ENCODE assay signal across 1 cellular context in the genomic region with DNA sequence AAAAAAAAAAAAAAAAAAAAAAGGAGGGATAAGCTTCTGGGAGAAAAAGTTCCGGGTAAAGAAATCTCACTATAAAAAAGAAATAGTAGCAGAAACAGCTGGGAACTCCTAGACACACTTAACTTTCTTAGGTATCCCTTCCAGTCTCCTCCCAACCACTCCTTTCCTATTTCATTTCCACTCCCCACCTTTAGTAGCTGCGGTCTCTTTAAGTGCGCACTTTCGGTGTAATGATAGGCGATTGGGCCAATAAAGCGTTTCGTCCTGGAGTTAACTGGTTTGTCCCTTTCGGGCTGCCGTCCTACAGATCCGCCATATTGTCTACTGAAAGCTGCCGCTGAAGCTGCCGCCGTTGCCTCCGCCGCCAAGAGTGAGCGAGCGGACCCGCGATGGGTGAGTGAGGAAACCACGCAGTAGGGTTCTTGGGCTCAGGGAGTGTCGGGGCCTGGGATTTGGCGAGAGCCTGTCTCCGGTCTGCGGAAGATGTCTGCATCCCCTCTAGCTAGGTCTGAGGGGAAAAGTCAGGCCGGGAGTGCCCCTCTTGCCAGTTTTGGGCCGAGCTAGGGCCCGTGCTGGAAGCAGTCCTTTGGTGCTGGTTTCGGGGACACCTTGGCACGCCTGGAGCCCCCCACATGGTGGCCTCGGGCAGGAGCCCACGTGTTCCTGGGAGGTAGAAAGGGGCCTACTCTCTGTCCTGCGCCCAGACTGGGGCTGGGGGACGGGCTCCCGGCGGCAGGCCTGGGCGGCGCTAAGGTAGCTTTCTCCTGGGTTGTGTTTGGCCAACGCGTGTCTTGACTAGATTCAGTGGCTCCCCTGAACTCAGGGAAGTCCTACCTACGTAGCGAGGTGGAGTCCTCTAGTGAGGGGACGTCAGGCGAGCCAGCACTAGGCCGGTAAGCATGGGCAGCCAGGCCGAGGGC.
A peak's percentile ranks its signal among the peaks of the same experiment; 100 is the strongest.
TF ChIP-seq lines count a peak whose summit lies in the region.

A gene (plus strand): TSS at position 315 of the 920 bp plus-strand sequence. CDS start 75 bp downstream, at position 390.

TF ChIP-seq in H1, 55 proteins besides CTCF, POLR2A, EP300 and RAD21:
- TF ChIP-seq YY1 (IDR thresholded peaks at IDR 0.05; ENCODE audit: low read depth, low read length): peak; percentile 97
- TF ChIP-seq SP1 (IDR thresholded peaks at IDR 0.05; ENCODE audit: low read depth, low read length): 0 out of 2 replicates have a peak, but pooled peaks have one; percentile 21
- TF ChIP-seq, protein P1, sequence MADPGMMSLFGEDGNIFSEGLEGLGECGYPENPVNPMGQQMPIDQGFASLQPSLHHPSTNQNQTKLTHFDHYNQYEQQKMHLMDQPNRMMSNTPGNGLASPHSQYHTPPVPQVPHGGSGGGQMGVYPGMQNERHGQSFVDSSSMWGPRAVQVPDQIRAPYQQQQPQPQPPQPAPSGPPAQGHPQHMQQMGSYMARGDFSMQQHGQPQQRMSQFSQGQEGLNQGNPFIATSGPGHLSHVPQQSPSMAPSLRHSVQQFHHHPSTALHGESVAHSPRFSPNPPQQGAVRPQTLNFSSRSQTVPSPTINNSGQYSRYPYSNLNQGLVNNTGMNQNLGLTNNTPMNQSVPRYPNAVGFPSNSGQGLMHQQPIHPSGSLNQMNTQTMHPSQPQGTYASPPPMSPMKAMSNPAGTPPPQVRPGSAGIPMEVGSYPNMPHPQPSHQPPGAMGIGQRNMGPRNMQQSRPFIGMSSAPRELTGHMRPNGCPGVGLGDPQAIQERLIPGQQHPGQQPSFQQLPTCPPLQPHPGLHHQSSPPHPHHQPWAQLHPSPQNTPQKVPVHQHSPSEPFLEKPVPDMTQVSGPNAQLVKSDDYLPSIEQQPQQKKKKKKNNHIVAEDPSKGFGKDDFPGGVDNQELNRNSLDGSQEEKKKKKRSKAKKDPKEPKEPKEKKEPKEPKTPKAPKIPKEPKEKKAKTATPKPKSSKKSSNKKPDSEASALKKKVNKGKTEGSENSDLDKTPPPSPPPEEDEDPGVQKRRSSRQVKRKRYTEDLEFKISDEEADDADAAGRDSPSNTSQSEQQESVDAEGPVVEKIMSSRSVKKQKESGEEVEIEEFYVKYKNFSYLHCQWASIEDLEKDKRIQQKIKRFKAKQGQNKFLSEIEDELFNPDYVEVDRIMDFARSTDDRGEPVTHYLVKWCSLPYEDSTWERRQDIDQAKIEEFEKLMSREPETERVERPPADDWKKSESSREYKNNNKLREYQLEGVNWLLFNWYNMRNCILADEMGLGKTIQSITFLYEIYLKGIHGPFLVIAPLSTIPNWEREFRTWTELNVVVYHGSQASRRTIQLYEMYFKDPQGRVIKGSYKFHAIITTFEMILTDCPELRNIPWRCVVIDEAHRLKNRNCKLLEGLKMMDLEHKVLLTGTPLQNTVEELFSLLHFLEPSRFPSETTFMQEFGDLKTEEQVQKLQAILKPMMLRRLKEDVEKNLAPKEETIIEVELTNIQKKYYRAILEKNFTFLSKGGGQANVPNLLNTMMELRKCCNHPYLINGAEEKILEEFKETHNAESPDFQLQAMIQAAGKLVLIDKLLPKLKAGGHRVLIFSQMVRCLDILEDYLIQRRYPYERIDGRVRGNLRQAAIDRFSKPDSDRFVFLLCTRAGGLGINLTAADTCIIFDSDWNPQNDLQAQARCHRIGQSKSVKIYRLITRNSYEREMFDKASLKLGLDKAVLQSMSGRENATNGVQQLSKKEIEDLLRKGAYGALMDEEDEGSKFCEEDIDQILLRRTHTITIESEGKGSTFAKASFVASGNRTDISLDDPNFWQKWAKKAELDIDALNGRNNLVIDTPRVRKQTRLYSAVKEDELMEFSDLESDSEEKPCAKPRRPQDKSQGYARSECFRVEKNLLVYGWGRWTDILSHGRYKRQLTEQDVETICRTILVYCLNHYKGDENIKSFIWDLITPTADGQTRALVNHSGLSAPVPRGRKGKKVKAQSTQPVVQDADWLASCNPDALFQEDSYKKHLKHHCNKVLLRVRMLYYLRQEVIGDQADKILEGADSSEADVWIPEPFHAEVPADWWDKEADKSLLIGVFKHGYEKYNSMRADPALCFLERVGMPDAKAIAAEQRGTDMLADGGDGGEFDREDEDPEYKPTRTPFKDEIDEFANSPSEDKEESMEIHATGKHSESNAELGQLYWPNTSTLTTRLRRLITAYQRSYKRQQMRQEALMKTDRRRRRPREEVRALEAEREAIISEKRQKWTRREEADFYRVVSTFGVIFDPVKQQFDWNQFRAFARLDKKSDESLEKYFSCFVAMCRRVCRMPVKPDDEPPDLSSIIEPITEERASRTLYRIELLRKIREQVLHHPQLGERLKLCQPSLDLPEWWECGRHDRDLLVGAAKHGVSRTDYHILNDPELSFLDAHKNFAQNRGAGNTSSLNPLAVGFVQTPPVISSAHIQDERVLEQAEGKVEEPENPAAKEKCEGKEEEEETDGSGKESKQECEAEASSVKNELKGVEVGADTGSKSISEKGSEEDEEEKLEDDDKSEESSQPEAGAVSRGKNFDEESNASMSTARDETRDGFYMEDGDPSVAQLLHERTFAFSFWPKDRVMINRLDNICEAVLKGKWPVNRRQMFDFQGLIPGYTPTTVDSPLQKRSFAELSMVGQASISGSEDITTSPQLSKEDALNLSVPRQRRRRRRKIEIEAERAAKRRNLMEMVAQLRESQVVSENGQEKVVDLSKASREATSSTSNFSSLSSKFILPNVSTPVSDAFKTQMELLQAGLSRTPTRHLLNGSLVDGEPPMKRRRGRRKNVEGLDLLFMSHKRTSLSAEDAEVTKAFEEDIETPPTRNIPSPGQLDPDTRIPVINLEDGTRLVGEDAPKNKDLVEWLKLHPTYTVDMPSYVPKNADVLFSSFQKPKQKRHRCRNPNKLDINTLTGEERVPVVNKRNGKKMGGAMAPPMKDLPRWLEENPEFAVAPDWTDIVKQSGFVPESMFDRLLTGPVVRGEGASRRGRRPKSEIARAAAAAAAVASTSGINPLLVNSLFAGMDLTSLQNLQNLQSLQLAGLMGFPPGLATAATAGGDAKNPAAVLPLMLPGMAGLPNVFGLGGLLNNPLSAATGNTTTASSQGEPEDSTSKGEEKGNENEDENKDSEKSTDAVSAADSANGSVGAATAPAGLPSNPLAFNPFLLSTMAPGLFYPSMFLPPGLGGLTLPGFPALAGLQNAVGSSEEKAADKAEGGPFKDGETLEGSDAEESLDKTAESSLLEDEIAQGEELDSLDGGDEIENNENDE (IDR thresholded peaks at IDR 0.05; ENCODE audit: insufficient replicate concordance, low read length): no peak
- peak; percentile 87 for TF ChIP-seq ASH2L (IDR thresholded peaks at IDR 0.05; ENCODE audit: low read length)
- TF ChIP-seq RFX5 (IDR thresholded peaks at IDR 0.05; ENCODE audit: borderline replicate concordance, low read depth, low read length): no peak
- no peak for TF ChIP-seq RNF2 (IDR thresholded peaks at IDR 0.05; ENCODE audit: borderline replicate concordance, low read depth, low read length, missing control alignments, poor library complexity, severe bottlenecking)
- TF ChIP-seq EGR1 (IDR thresholded peaks at IDR 0.05; ENCODE audit: borderline replicate concordance, low read depth, low read length): peak; percentile 48; the same call in 1 of the 2 replicates
- TF ChIP-seq, protein P2, sequence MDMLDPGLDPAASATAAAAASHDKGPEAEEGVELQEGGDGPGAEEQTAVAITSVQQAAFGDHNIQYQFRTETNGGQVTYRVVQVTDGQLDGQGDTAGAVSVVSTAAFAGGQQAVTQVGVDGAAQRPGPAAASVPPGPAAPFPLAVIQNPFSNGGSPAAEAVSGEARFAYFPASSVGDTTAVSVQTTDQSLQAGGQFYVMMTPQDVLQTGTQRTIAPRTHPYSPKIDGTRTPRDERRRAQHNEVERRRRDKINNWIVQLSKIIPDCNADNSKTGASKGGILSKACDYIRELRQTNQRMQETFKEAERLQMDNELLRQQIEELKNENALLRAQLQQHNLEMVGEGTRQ (IDR thresholded peaks at IDR 0.05; ENCODE audit: low read length): no peak
- TF ChIP-seq FOSL1 (IDR thresholded peaks at IDR 0.05; ENCODE audit: insufficient read depth, low read depth, low read length): no peak
- no peak for TF ChIP-seq EZH2 (IDR thresholded peaks at IDR 0.05; ENCODE audit: low read depth, low read length, severe bottlenecking)
- TF ChIP-seq POLR2AphosphoS5 (IDR thresholded peaks at IDR 0.05; ENCODE audit: low read depth, low read length): peak; percentile 72
- peak; percentile 45 for TF ChIP-seq SAP30 (IDR thresholded peaks at IDR 0.05; ENCODE audit: insufficient read depth, insufficient replicate concordance, low read length)
- TF ChIP-seq ZNF274 (IDR thresholded peaks at IDR 0.05; ENCODE audit: borderline replicate concordance, extremely low read depth, low read length): no peak
- peak; percentile 72 for TF ChIP-seq TAF1 (IDR thresholded peaks at IDR 0.05; ENCODE audit: low read depth, low read length)
- TF ChIP-seq SIN3A (conservative IDR thresholded peaks at IDR 0.05 in 1 of 2, IDR thresholded peaks at IDR 0.05 in 1 of 2; ENCODE audit: low read depth in 1 of 2, low read length in 2 of 2): peak in 1 of 2 experiments; percentile 16; a peak in 1 of 4 replicates
- TF ChIP-seq, protein P3, sequence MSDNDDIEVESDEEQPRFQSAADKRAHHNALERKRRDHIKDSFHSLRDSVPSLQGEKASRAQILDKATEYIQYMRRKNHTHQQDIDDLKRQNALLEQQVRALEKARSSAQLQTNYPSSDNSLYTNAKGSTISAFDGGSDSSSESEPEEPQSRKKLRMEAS (IDR thresholded peaks at IDR 0.05): peak; percentile 57; the same call in 1 of the 2 replicates
- TF ChIP-seq PHF8 (conservative IDR thresholded peaks at IDR 0.05; ENCODE audit: low read depth, low read length): peak; percentile 81
- peak; percentile 17 for TF ChIP-seq KDM4A (IDR thresholded peaks at IDR 0.05; ENCODE audit: low read depth, low read length, severe bottlenecking)
- no peak for TF ChIP-seq CTBP2 (IDR thresholded peaks at IDR 0.05; ENCODE audit: borderline replicate concordance, insufficient read depth, insufficient read length, low read length)
- TF ChIP-seq RBBP5 (IDR thresholded peaks at IDR 0.05; ENCODE audit: borderline replicate concordance, low read depth, low read length): peak; percentile 95
- TF ChIP-seq TAF7 (optimal IDR thresholded peaks at IDR 0.05; ENCODE audit: borderline replicate concordance, low read depth, low read length): peak; percentile 73
- TF ChIP-seq NRF1 (IDR thresholded peaks at IDR 0.05; ENCODE audit: low read depth, low read length): no peak
- no peak for TF ChIP-seq JUND (IDR thresholded peaks at IDR 0.05; ENCODE audit: low read length)
- TF ChIP-seq KDM5A (IDR thresholded peaks at IDR 0.05; ENCODE audit: low read length): peak; percentile 41; the same call in 1 of the 2 replicates
- peak in 1 of 2 experiments; percentile 82; a peak in 1 of 4 replicates for TF ChIP-seq HDAC2 (IDR thresholded peaks at IDR 0.05; ENCODE audit: borderline replicate concordance in 1 of 2, low read depth in 2 of 2, low read length in 2 of 2)
- TF ChIP-seq, protein P4, sequence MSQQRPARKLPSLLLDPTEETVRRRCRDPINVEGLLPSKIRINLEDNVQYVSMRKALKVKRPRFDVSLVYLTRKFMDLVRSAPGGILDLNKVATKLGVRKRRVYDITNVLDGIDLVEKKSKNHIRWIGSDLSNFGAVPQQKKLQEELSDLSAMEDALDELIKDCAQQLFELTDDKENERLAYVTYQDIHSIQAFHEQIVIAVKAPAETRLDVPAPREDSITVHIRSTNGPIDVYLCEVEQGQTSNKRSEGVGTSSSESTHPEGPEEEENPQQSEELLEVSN (IDR thresholded peaks at IDR 0.05): 0 out of 2 replicates have a peak, but pooled peaks have one; percentile 48
- no peak for TF ChIP-seq GTF2F1 (IDR thresholded peaks at IDR 0.05; ENCODE audit: borderline replicate concordance, low read depth, low read length)
- TF ChIP-seq CEBPB (IDR thresholded peaks at IDR 0.05; ENCODE audit: low read depth, low read length): peak; percentile 53; the same call in 1 of the 2 replicates
- TF ChIP-seq SIRT6 (IDR thresholded peaks at IDR 0.05; ENCODE audit: low read length): no peak
- no peak for TF ChIP-seq NANOG (IDR thresholded peaks at IDR 0.05; ENCODE audit: insufficient read depth, low read depth, low read length, poor library complexity, severe bottlenecking)
TF ChIP-seq in H1: peak in this region for 17.
